Comparison of ENCODE assay signal across 10 cellular contexts in the genomic region with DNA sequence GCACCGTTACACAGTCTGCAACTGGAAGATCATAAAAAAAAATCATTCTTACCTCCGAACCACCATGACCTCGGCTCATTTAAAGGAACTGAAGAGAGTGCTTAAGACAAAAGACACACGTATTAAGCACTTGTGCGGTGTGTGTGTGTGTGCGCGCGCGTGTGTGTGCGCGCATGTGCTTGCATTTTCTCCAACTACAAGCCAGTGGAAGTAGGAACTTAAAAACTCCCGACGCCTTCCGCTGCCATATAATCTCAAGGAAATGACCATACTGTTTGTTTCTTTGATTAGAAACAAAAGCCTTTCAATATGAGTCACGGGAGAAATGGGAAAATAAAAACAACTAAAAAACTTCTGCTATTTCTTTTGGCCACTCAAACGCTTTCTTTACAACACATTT. TPM values are rescaled to one million over a fixed set of nuclear protein-coding genes. Genes with fewer than 3 reads are reported as not detected.
DNase-seq lines count a peak whose midpoint lies in the region; ATAC-seq, FAIRE-seq and TF ChIP-seq lines count a peak whose summit lies in the region.
"Had no signal": no experiment of that assay in that cellular context is flagged by ENCODE, and none has a peak within 500 bp of the region (broad histone marks: within the 10 kb centered on the region; RNA-seq: fewer than 3 reads in every experiment).

No MANE protein-coding gene starts in this region.

- H3K4me3 Mint-ChIP-seq in naive thymus-derived CD8-positive, alpha-beta T cell = peak overlapping the region in 7 of 10 donors; percentile 35 to 80 (median 54)
- no peak overlapping the region for H3K4me3 Mint-ChIP-seq in GM23338

- peaks cover 6 to 22% (median 14%) of the 10 kb centered on the region in 4 donors for H3K4me1 Mint-ChIP-seq in naive thymus-derived CD8-positive, alpha-beta T cell
- H3K4me1 Mint-ChIP-seq in GM23338 = no peaks in the 10 kb centered on the region; the same call in 2 of the 3 replicates

- H3K27me3 ChIP-seq in HL-60 (ENCODE audit: insufficient read depth, poor library complexity, severe bottlenecking) (no peaks in the 10 kb centered on the region), GM23338 (ENCODE audit: insufficient read depth) (no peaks in the 10 kb centered on the region)

- H2AFZ ChIP-seq in GM23338 = no peak overlapping the region

- H3K4me2 ChIP-seq in GM23338 = no peak overlapping the region

- TF ChIP-seq CTCF in HL-60 (IDR thresholded peaks at IDR 0.05; ENCODE audit: insufficient read depth, low read length) (no peak), GM23338 (conservative IDR thresholded peaks at IDR 0.05; ENCODE audit: low read depth in 2 of 2) (no peak)

- POLR2A ChIA-PET in naive thymus-derived CD8-positive, alpha-beta T cell (lab: Charles Lee) = no interaction called here

- no peaks in the 10 kb centered on the region for H3K36me3 ChIP-seq in GM23338 (ENCODE audit: insufficient read depth)

- H4K20me1 ChIP-seq in GM23338 (replicated peaks; ENCODE audit: insufficient read depth) = no peaks in the 10 kb centered on the region

- peak overlapping the region; percentile 59 for H3K27ac ChIP-seq in HL-60 (replicated peaks)
- no peak overlapping the region for H3K27ac ChIP-seq in GM23338 (ENCODE audit: low read depth)

- H3K36me3 Mint-ChIP-seq in naive thymus-derived CD8-positive, alpha-beta T cell = peaks cover 0 to 5% (median 2%) of the 10 kb centered on the region in 3 donors
- H3K36me3 Mint-ChIP-seq in GM23338 (ENCODE audit: low read depth) = no peaks in the 10 kb centered on the region
- H3K36me3 Mint-ChIP-seq: IgD-negative memory B cell had no signal

- peak overlapping the region; percentile 24 for H3K4me3 ChIP-seq in HL-60 (replicated peaks; ENCODE audit: insufficient read depth, low read length)
- no peak overlapping the region for H3K4me3 ChIP-seq in GM23338

- H3F3A ChIP-seq in GM23338 (replicated peaks; ENCODE audit: low read depth) = no peaks in the 10 kb centered on the region

- DNase-seq in CD1c-positive myeloid dendritic cell (ENCODE audit: extremely low spot score) (peak; percentile 92), HL-60 (ENCODE audit: low read depth in 1 of 2, low spot score in 1 of 2) (peak; percentile 37 to 63), dermis blood vessel endothelial cell (peak; percentile 96), GM23338 (ENCODE audit: low spot score) (no peak), GM19239 (ENCODE audit: insufficient read length, low spot score) (no peak)
- no peak for DNase-seq in naive thymus-derived CD8-positive, alpha-beta T cell

- H3K9me3 Mint-ChIP-seq in naive thymus-derived CD8-positive, alpha-beta T cell = peaks cover 0 to 4% (median under 1%) of the 10 kb centered on the region in 9 donors
- peaks cover 4% of the 10 kb centered on the region; the same call in 1 of the 3 replicates for H3K9me3 Mint-ChIP-seq in GM23338

- H3K27ac Mint-ChIP-seq in naive thymus-derived CD8-positive, alpha-beta T cell = no peak overlapping the region
- H3K27ac Mint-ChIP-seq in GM23338 = no peak overlapping the region
- H3K27ac Mint-ChIP-seq: IgD-negative memory B cell had no signal

- no peaks in the 10 kb centered on the region for H3K9me2 ChIP-seq in GM23338 (ENCODE audit: insufficient read depth)

- no peaks in the 10 kb centered on the region for H3K79me2 ChIP-seq in GM23338 (replicated peaks; ENCODE audit: insufficient read depth)

- H3K4me1 ChIP-seq in GM23338 (ENCODE audit: insufficient read depth) = no peaks in the 10 kb centered on the region

- peaks cover 0 to 17% (median 14%) of the 10 kb centered on the region in 5 donors for H3K27me3 Mint-ChIP-seq in naive thymus-derived CD8-positive, alpha-beta T cell
- H3K27me3 Mint-ChIP-seq in GM23338 (ENCODE audit: insufficient read depth, low read depth, poor library complexity) = no peaks in the 10 kb centered on the region

- no peak for FAIRE-seq in GM19239 (lab: Jason Lieb, UNC)
- FAIRE-seq: bronchial epithelial cell had no signal

- no peak for ATAC-seq in naive thymus-derived CD8-positive, alpha-beta T cell
- ATAC-seq in HG02642 (IDR thresholded peaks at IDR 0.05; ENCODE audit: poor library complexity, unreplicated experiment) (no peak), GM23338 (no peak), GM19035 (IDR thresholded peaks at IDR 0.05; ENCODE audit: unreplicated experiment) (no peak)

TF ChIP-seq in GM23338, 12 proteins besides CTCF, POLR2A, EP300 and RAD21 (continues in another document):
- TF ChIP-seq POLR2AphosphoS5 (IDR thresholded peaks at IDR 0.05; ENCODE audit: low read depth) = no peak
- no peak for TF ChIP-seq ZNF462 (CRISPR knock-in tag; IDR thresholded peaks at IDR 0.05)

RNA-seq across cellular contexts. Expression of gene FRMD4B, which starts 32.4 kb away (rescaled TPM):
- 112 and 117 TPM in 2 replicates for total RNA-seq in dermis blood vessel endothelial cell
- under 1 TPM; 0.26 to 0.27 TPM for total RNA-seq in naive thymus-derived CD8-positive, alpha-beta T cell
- under 1 TPM; 0.15 to 0.39 (median 0.36) TPM for polyA plus RNA-seq in naive thymus-derived CD8-positive, alpha-beta T cell
- total RNA-seq in GM23338 (2014; rRNA removed; shearing (Covaris generic)) = 6.4 and 8.6 TPM in 2 replicates
- 12.8 TPM in 2 replicates for polyA plus RNA-seq in GM23338 (2016; fragmentation: Nextera tagmentation; extraction: Ambion mirVana)

Comparison
In these comparisons a context has a peak if more than half of its experiments do, and no peak if none do; other contexts are left out.
1. DNase-seq: peak in CD1c-positive myeloid dendritic cell (single experiment), HL-60 (2 of 2) and dermis blood vessel endothelial cell (single experiment); none in naive thymus-derived CD8-positive, alpha-beta T cell (0 of 10), GM23338 (single experiment) and GM19239 (single experiment).
2. RNA of gene FRMD4B, which starts 32.4 kb away (total RNA-seq): 112 to 117 TPM in dermis blood vessel endothelial cell; 6.4 to 8.6 TPM in GM23338 and 0.26 to 0.27 TPM in naive thymus-derived CD8-positive, alpha-beta T cell; every median in the first group is over 10 times any median in the second.